ENCODE assay signal across 11 cellular contexts in the genomic region with DNA sequence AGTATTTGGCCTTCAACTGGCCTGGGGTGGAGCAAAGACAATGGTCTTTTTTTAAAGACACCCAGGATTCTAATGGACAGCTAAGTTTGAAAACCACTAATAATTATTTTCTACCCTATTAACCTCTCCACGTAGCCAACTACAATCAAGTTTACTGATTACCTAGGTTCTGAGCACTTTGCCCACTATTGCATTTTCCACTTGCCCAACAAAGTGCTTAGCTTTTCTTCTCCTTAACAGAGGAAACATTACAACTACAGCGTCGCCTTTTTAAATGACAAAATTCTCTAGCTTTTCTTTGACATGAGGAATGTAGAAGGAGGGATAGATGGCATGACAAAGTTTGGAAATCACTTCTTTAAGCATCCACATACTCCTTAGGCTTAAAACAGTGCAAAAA. TPM values are rescaled to one million over a fixed set of nuclear protein-coding genes. Genes with fewer than 3 reads are reported as not detected.
DNase-seq lines count a peak whose midpoint lies in the region; ATAC-seq and TF ChIP-seq lines count a peak whose summit lies in the region.
"Had no signal": no experiment of that assay in that cellular context is flagged by ENCODE, and none has a peak within 500 bp of the region (broad histone marks: within the 10 kb centered on the region; RNA-seq: fewer than 3 reads in every experiment).

No MANE protein-coding gene starts in this region.

- no peak for TF ChIP-seq POLR2A in suprapubic skin (IDR thresholded peaks at IDR 0.05)

- no peaks in the 10 kb centered on the region for H3K27me3 ChIP-seq in suprapubic skin

- H3K27ac Mint-ChIP-seq in activated CD4-positive, alpha-beta T cell treated with anti-CD3 and anti-CD28 coated beads, Interleukin-2, amount 10 ng/mL, durations not matched to agents 24 days and 14 days, result peak overlapping the region; percentile 42
- H3K27ac Mint-ChIP-seq in activated naive CD8-positive, alpha-beta T cell treated with anti-CD3 and anti-CD28 coated beads, Interleukin-2, amount 50 U/mL, for 24 hours, result peak overlapping the region; percentile 91

- peaks cover 73% of the 10 kb centered on the region for H3K4me1 ChIP-seq in suprapubic skin

- no peak for TF ChIP-seq EP300 in suprapubic skin (IDR thresholded peaks at IDR 0.05)

- no peak for TF ChIP-seq CTCF in suprapubic skin (IDR thresholded peaks at IDR 0.05)

- no peak for DNase-seq in activated CD4-positive, alpha-beta T cell treated with anti-CD3 and anti-CD28 coated beads, Interleukin-2, amount 10 ng/mL, durations not matched to agents 24 days and 14 days
- no peak for DNase-seq in activated CD4-positive, alpha-beta T cell treated with anti-CD3 and anti-CD28 coated beads, Interleukin-2, amount 50 U/mL, for 4 hours
- no peak for DNase-seq in activated naive CD8-positive, alpha-beta T cell treated with anti-CD3 and anti-CD28 coated beads, Interleukin-2, amount 50 U/mL, for 24 hours
- DNase-seq in left lobe of liver (ENCODE audit: low spot score), result no peak
- no peak for DNase-seq in suprapubic skin (ENCODE audit: low spot score in 2 of 2)
- no peak for DNase-seq in hepatic stellate cell (ENCODE audit: low spot score)
- no peak for DNase-seq in inferior parietal cortex (ENCODE audit: extremely low spot score)
- no peak for DNase-seq in NCI-H187 (lab: John Stamatoyannopoulos, UW)
- DNase-seq: activated CD8-positive, alpha-beta memory T cell treated with anti-CD3 and anti-CD28 coated beads, Interleukin-2, amount 50 U/mL, for 48 hours; left colon had no signal

- H3K36me3 ChIP-seq in suprapubic skin, result no peaks in the 10 kb centered on the region

- no peaks in the 10 kb centered on the region for H3K9me3 ChIP-seq in suprapubic skin

- H3K27me3 Mint-ChIP-seq in activated CD4-positive, alpha-beta T cell treated with anti-CD3 and anti-CD28 coated beads, Interleukin-2, amount 10 ng/mL, durations not matched to agents 24 days and 14 days, result no peaks in the 10 kb centered on the region
- H3K27me3 Mint-ChIP-seq in activated naive CD8-positive, alpha-beta T cell treated with anti-CD3 and anti-CD28 coated beads, Interleukin-2, amount 50 U/mL, for 24 hours, result no peaks in the 10 kb centered on the region

- peak overlapping the region; percentile 74 for H3K4me3 ChIP-seq in suprapubic skin

- peak overlapping the region; percentile 96 for H3K4me3 Mint-ChIP-seq in activated CD4-positive, alpha-beta T cell treated with anti-CD3 and anti-CD28 coated beads, Interleukin-2, amount 10 ng/mL, durations not matched to agents 24 days and 14 days
- peak overlapping the region; percentile 93 for H3K4me3 Mint-ChIP-seq in activated naive CD8-positive, alpha-beta T cell treated with anti-CD3 and anti-CD28 coated beads, Interleukin-2, amount 50 U/mL, for 24 hours

- intact Hi-C loops in activated CD4-positive, alpha-beta T cell treated with anti-CD3 and anti-CD28 coated beads, Interleukin-2, amount 10 ng/mL, durations not matched to agents 24 days and 14 days (cut with micrococcal nuclease), result loop anchor here (5.0 to 10.0 kb wide), 6 partner anchors 65 to 1350 kb away; a partner anchor contains a TSS

- H3K27ac ChIP-seq in suprapubic skin, result no peak overlapping the region

- WGBS in suprapubic skin, result 51% methylated on average over 3 of the region's 3 CpGs

- no peak for ATAC-seq in activated naive CD8-positive, alpha-beta T cell treated with anti-CD3 and anti-CD28 coated beads, Interleukin-2, amount 50 U/mL, for 24 hours
- peak; percentile 25 for ATAC-seq in left lobe of liver
- ATAC-seq: left colon had no signal

- H3K36me3 Mint-ChIP-seq in activated CD4-positive, alpha-beta T cell treated with anti-CD3 and anti-CD28 coated beads, Interleukin-2, amount 10 ng/mL, durations not matched to agents 24 days and 14 days (ENCODE audit: low read depth), result peaks cover 17% of the 10 kb centered on the region
- peaks cover 3% of the 10 kb centered on the region for H3K36me3 Mint-ChIP-seq in activated naive CD8-positive, alpha-beta T cell treated with anti-CD3 and anti-CD28 coated beads, Interleukin-2, amount 50 U/mL, for 24 hours (ENCODE audit: low read depth)

- no peaks in the 10 kb centered on the region for H3K9me3 Mint-ChIP-seq in activated CD4-positive, alpha-beta T cell treated with anti-CD3 and anti-CD28 coated beads, Interleukin-2, amount 10 ng/mL, durations not matched to agents 24 days and 14 days
- H3K9me3 Mint-ChIP-seq in activated naive CD8-positive, alpha-beta T cell treated with anti-CD3 and anti-CD28 coated beads, Interleukin-2, amount 50 U/mL, for 24 hours, result no peaks in the 10 kb centered on the region

- H3K4me1 Mint-ChIP-seq in activated CD4-positive, alpha-beta T cell treated with anti-CD3 and anti-CD28 coated beads, Interleukin-2, amount 10 ng/mL, durations not matched to agents 24 days and 14 days, result peaks cover 44% of the 10 kb centered on the region
- H3K4me1 Mint-ChIP-seq in activated naive CD8-positive, alpha-beta T cell treated with anti-CD3 and anti-CD28 coated beads, Interleukin-2, amount 50 U/mL, for 24 hours, result peaks cover 61% of the 10 kb centered on the region

RNA-seq across cellular contexts. Expression of a gene that starts 2.0 kb away (rescaled TPM):
- total RNA-seq in activated CD4-positive, alpha-beta T cell treated with anti-CD3 and anti-CD28 coated beads, Interleukin-2, amount 10 ng/mL, durations not matched to agents 24 days and 14 days, result 20.0 and 23.8 TPM in 2 replicates
- total RNA-seq in left lobe of liver (9.6 TPM), suprapubic skin (10 to 100 TPM; 33.3 to 60.3 (median 41.1) TPM)

RNA-seq across cellular contexts. Expression of a gene that starts 37.6 kb away (rescaled TPM):
- not detected in 2 replicates for total RNA-seq in activated CD4-positive, alpha-beta T cell treated with anti-CD3 and anti-CD28 coated beads, Interleukin-2, amount 10 ng/mL, durations not matched to agents 24 days and 14 days
- not detected for total RNA-seq in left lobe of liver
- under 1 TPM in 1 of 4 donors, not detected in 3; 0.53 TPM for total RNA-seq in suprapubic skin
- total RNA-seq: left colon, M059J had no signal
